In the genomic region with DNA sequence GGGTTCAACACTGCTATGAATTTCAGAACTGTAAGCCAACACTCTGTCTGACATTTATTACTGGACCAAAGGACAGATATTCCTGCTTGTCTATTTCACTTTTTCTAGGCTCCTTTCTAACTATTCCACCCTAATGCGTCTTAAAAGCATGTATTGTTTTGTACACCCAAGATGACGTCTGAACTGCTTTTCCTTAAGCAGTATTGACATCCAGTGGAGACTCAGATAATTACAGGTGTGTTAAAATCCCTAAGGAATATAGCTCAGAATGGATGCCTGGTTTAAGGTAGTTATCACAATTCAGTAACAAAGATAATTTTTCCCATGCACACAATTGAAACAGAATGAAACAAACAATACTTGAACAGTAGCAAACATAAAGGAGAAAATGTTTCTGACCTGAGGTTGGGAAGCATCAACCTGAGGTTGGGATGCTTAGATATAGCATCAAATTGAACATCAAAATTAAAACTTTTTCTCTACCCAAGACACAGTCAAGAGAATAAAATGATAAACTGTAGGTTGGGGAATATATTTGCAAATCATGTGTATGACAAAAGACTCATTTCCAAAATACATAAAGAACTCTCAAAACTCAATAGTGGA, we compare ENCODE assay signal across 8 cellular contexts.
DNase-seq lines count a peak whose midpoint lies in the region; ATAC-seq lines count a peak whose summit lies in the region.

No MANE protein-coding gene starts in this region.

- ATAC-seq in HG02884 (IDR thresholded peaks at IDR 0.05; ENCODE audit: unreplicated experiment), result no peak

- peak; percentile 29 for DNase-seq in D341Med (ENCODE audit: low spot score)
- peak; percentile 36 for DNase-seq in NCI-H226
- DNase-seq in dermis microvascular lymphatic vessel endothelial cell (ENCODE audit: low read depth in 2 of 2), result peak; percentile 19 to 24
- peak; percentile 63 for DNase-seq in myocyte (ENCODE audit: low read depth)
- no peak for DNase-seq in COLO668 (lab: John Stamatoyannopoulos, UW; ENCODE audit: unreplicated experiment)
- no peak for DNase-seq in activated CD4-positive, alpha-beta T cell treated with anti-CD3 and anti-CD28 coated beads for 4 hours
- no peak for DNase-seq in HK-2 (ENCODE audit: unreplicated experiment)

Comparison
In these comparisons a context has a peak if more than half of its experiments do, and no peak if none do; other contexts are left out.
1. DNase-seq: peak in D341Med (single experiment), NCI-H226 (single experiment), dermis microvascular lymphatic vessel endothelial cell (2 of 2) and myocyte (single experiment); none in COLO668 (single experiment), activated CD4-positive, alpha-beta T cell treated with anti-CD3 and anti-CD28 coated beads for 4 hours (0 of 2) and HK-2 (single experiment).